ENCODE assay signal across 1 cellular context in genomic region chr1:232548651-232549050, GRCh38.
TF ChIP-seq lines count a peak whose summit lies in the region.

No MANE protein-coding gene starts in this region.

TF ChIP-seq in H1, 55 proteins besides CTCF, POLR2A, EP300 and RAD21:
- no peak for TF ChIP-seq SP1 (IDR thresholded peaks at IDR 0.05; ENCODE audit: low read depth, low read length)
- no peak for TF ChIP-seq FOSL1 (IDR thresholded peaks at IDR 0.05; ENCODE audit: insufficient read depth, low read depth, low read length)
- no peak for TF ChIP-seq TAF1 (IDR thresholded peaks at IDR 0.05; ENCODE audit: low read depth, low read length)
